2 cellular contexts compared by ENCODE assay signal in the genomic region with DNA sequence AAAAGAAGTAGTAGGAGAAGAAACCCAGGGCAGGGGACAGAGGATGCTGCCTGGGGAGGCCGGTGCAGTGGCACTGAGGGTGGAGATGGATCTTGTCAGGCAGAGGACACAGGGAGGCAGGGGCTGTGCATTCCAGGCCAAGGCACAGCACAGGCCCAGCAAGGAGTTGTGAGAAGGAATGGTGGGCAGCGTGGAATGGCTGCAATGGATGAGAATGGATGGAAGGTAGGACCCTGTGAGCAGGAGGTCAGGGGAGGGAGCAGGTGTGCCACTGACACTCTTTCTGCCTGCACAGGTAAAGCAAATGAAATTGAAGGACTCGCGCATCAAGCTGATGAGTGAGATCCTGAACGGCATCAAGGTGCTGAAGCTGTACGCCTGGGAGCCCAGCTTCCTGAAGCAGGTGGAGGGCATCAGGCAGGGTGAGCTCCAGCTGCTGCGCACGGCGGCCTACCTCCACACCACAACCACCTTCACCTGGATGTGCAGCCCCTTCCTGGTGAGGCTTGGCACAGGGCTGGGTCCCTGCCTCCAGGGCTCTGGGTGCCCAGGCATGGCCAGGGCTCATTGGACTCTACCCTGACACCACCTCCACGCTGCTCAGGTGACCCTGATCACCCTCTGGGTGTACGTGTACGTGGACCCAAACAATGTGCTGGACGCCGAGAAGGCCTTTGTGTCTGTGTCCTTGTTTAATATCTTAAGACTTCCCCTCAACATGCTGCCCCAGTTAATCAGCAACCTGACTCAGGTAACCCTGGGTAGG.
A peak's percentile ranks its signal among the peaks of the same experiment; 100 is the strongest.
TF ChIP-seq lines count a peak whose summit lies in the region.

No MANE protein-coding gene starts in this region.

TF ChIP-seq in A549, 52 proteins besides CTCF, POLR2A, EP300 and RAD21 (continued from another document):
- TF ChIP-seq, protein P1, sequence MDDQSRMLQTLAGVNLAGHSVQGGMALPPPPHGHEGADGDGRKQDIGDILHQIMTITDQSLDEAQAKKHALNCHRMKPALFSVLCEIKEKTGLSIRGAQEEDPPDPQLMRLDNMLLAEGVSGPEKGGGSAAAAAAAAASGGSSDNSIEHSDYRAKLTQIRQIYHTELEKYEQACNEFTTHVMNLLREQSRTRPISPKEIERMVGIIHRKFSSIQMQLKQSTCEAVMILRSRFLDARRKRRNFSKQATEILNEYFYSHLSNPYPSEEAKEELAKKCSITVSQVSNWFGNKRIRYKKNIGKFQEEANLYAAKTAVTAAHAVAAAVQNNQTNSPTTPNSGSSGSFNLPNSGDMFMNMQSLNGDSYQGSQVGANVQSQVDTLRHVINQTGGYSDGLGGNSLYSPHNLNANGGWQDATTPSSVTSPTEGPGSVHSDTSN (IDR thresholded peaks at IDR 0.05), result 0 out of 2 replicates have a peak, but pooled peaks have one; percentile 38
- TF ChIP-seq MAX (IDR thresholded peaks at IDR 0.05) (0 out of 2 replicates have a peak, but pooled peaks have one; percentile 16), NFE2L2 (conservative IDR thresholded peaks at IDR 0.05; ENCODE audit: low read length) (no peak), JUN (IDR thresholded peaks at IDR 0.05) (peak; percentile 20 to 67; a peak in 4 of 5 replicates), MYC (IDR thresholded peaks at IDR 0.05; ENCODE audit: borderline replicate concordance, low read length) (0 out of 2 replicates have a peak, but pooled peaks have one; percentile 12), ESRRA (IDR thresholded peaks at IDR 0.05; ENCODE audit: borderline replicate concordance, low read length) (no peak), GATA3 (IDR thresholded peaks at IDR 0.05; ENCODE audit: borderline replicate concordance) (0 out of 2 replicates have a peak, but pooled peaks have one; percentile 3), MAZ (IDR thresholded peaks at IDR 0.05; ENCODE audit: borderline replicate concordance, low read depth, low read length) (no peak)

TF ChIP-seq in WTC11, 78 proteins besides CTCF, POLR2A, EP300 and RAD21 (continued from another document):
- no peak for TF ChIP-seq FOXP4 (CRISPR knock-in tag; IDR thresholded peaks at IDR 0.05)
TF ChIP-seq in WTC11: peak in this region for 1.
